Comparison of ENCODE assay signal across 9 cellular contexts in the genomic region with DNA sequence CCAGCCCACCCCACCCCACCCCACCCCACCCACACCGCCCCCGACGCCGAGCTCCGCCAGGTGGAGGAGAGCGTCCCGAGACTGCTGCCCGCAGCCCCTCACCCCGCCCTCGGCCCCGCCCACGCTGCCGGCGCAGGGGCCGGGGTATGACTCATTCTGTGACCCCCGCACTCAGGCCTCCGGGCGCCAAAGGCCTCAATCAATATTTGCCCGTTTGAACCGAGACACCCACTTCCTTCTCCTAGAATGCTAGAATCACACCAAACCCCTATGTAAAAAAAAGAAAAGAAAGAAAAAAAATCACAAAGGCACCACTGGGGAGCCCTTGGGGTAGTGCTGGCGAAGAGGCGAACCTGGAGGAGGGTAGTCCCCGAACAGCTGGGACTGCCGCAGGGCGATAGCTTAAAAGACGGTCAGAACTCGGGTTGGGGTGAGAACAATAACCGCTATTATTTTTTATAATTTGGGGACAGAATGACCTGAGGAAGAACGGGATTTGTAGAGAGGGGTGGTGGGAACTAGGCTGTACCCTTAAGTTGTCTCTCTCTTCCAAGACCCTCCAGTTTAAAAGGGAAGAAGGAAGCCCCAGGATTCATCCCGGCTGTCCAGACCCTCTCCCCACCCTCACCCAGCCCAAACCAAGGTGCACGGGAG. TPM values are rescaled to one million over a fixed set of nuclear protein-coding genes. Genes with fewer than 3 reads are reported as not detected.
DNase-seq lines count a peak whose midpoint lies in the region; ATAC-seq lines count a peak whose summit lies in the region.
"Had no signal": no experiment of that assay in that cellular context is flagged by ENCODE, and none has a peak within 500 bp of the region (broad histone marks: within the 10 kb centered on the region; RNA-seq: fewer than 3 reads in every experiment).

No MANE protein-coding gene starts in this region.

- H3K27me3 ChIP-seq in H7 (ENCODE audit: control insufficient read depth, insufficient read depth, low read length), result no peaks in the 10 kb centered on the region

- peaks cover 11% of the 10 kb centered on the region for H3K4me1 Mint-ChIP-seq in activated naive CD8-positive, alpha-beta T cell treated with anti-CD3 and anti-CD28 coated beads, Interleukin-2, amount 50 U/mL, for 24 hours

- peak overlapping the region; percentile 69 for H3K4me3 ChIP-seq in H7 (ENCODE audit: insufficient read depth, low read depth, low read length)

- peaks cover 27% of the 10 kb centered on the region for H3K36me3 ChIP-seq in H7 (replicated peaks; ENCODE audit: control insufficient read depth, insufficient read depth, low read length)

- H3K27ac Mint-ChIP-seq in activated naive CD8-positive, alpha-beta T cell treated with anti-CD3 and anti-CD28 coated beads, Interleukin-2, amount 50 U/mL, for 24 hours, result peak overlapping the region; percentile 71

- no peaks in the 10 kb centered on the region for H3K9me3 Mint-ChIP-seq in activated naive CD8-positive, alpha-beta T cell treated with anti-CD3 and anti-CD28 coated beads, Interleukin-2, amount 50 U/mL, for 24 hours

- peaks cover 3% of the 10 kb centered on the region for H3K27me3 Mint-ChIP-seq in activated naive CD8-positive, alpha-beta T cell treated with anti-CD3 and anti-CD28 coated beads, Interleukin-2, amount 50 U/mL, for 24 hours

- DNase-seq in COLO829 (ENCODE audit: low spot score), result peak; percentile 35
- peak; percentile 95 for DNase-seq in H7
- DNase-seq in NCI-H748 treated with DMSO at 0.1 percent for 48 hours (lab: John Stamatoyannopoulos, UW), result peak; percentile 30
- DNase-seq in activated naive CD8-positive, alpha-beta T cell treated with anti-CD3 and anti-CD28 coated beads, Interleukin-2, amount 50 U/mL, for 24 hours, result peak; percentile 52
- DNase-seq in iPS-NIHi11 (ENCODE audit: low spot score), result peak; percentile 88
- peak; percentile 14 for DNase-seq in stimulated activated CD4-positive, alpha-beta T cell treated with anti-CD3 and anti-CD28 coated beads, Interleukin-1b, Interleukin-23, amount 100 ng/mL, for 48 hours
- DNase-seq in H4 (ENCODE audit: low spot score), result no peak

- no peak for ATAC-seq in activated naive CD8-positive, alpha-beta T cell treated with anti-CD3 and anti-CD28 coated beads, Interleukin-2, amount 50 U/mL, for 24 hours
- ATAC-seq in GM21423 (IDR thresholded peaks at IDR 0.05; ENCODE audit: unreplicated experiment), result no peak

- H3K4me3 Mint-ChIP-seq in activated naive CD8-positive, alpha-beta T cell treated with anti-CD3 and anti-CD28 coated beads, Interleukin-2, amount 50 U/mL, for 24 hours, result peak overlapping the region; percentile 58

- H3K36me3 Mint-ChIP-seq in activated naive CD8-positive, alpha-beta T cell treated with anti-CD3 and anti-CD28 coated beads, Interleukin-2, amount 50 U/mL, for 24 hours (ENCODE audit: low read depth), result no peaks in the 10 kb centered on the region

RNA-seq across cellular contexts. Expression of a gene that starts 0.9 kb away (rescaled TPM):
- total RNA-seq in H7 (2014; rRNA removed; shearing (Covaris generic)), result 318 and 445 TPM in 2 replicates
- 20.7 and 27.7 TPM in 2 replicates for total RNA-seq in H4 (2014; rRNA removed; shearing (Covaris generic))

RNA-seq across cellular contexts. Expression of a gene that starts 44.9 kb away (rescaled TPM):
- 578 and 613 TPM in 2 replicates for total RNA-seq in H7 (2014; rRNA removed; shearing (Covaris generic))
- total RNA-seq in H4 (2014; rRNA removed; shearing (Covaris generic)), result 156 and 182 TPM in 2 replicates

RNA-seq across cellular contexts. Expression of a gene that starts 55.2 kb away (rescaled TPM):
- not detected in 2 replicates for total RNA-seq in H7 (2014; rRNA removed; shearing (Covaris generic))
- not detected in 2 replicates for total RNA-seq in H4 (2014; rRNA removed; shearing (Covaris generic))
- total RNA-seq: mononuclear cell had no signal

Comparison
In these comparisons a context has a peak if more than half of its experiments do, and no peak if none do; other contexts are left out.
1. RNA of a gene that starts 0.9 kb away (total RNA-seq): 318 to 445 TPM in H7; 20.7 to 27.7 TPM in H4; every median in the first group is over 10 times any median in the second.